ENCODE assay signal across 6 cellular contexts in the genomic region with DNA sequence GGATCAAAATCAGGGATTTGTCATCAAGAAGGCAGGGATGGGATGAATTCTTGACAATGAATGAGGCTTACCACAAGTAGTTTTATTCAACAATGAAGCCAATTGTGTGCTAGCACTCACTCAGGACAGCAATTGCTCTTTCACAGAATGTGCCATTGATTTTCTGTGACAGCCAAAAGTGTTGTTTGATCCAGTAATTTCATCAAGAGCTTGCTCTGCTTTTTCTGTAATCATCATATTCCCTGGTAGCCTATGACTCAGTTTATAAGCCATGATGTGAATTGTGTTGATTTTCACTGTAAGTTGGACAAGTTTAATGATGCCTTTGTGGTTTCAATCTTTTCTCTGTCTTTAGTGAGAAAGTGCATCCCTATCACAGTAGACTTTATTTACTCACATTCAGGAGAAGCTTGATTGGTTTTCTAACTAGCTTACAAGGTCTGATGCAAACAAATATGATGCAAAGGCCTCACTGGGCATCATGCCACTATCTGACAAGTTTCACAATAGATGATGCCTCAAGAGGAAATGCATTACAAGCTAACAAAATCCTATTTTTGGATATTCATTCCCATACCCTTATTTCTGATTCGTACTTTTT. TPM values are rescaled to one million over a fixed set of nuclear protein-coding genes. Genes with fewer than 3 reads are reported as not detected.
DNase-seq lines count a peak whose midpoint lies in the region; TF ChIP-seq lines count a peak whose summit lies in the region.

No MANE protein-coding gene starts in this region.

- H2BK12ac ChIP-seq in mesenchymal stem cell (ENCODE audit: low read length in 2 of 2) = peak overlapping the region in 1 of 2 experiments; percentile 78

- H3K14ac ChIP-seq in mesenchymal stem cell (ENCODE audit: low read length in 2 of 2) = no peak overlapping the region

- 83% methylated on average over 1 of the region's 1 CpG for WGBS in mesenchymal stem cell

- H2AK5ac ChIP-seq in mesenchymal stem cell (ENCODE audit: low read length, severe bottlenecking) = no peak overlapping the region

- H3K9ac ChIP-seq in adipocyte (ENCODE audit: low read length) (peak overlapping the region; percentile 5), mesenchymal stem cell (ENCODE audit: low read length) (peak overlapping the region; percentile 65)

- H3K4ac ChIP-seq in mesenchymal stem cell (ENCODE audit: low read depth in 1 of 2, low read length in 2 of 2) = no peak overlapping the region

- no peak overlapping the region for H2BK5ac ChIP-seq in mesenchymal stem cell (ENCODE audit: low read depth, low read length, poor library complexity, severe bottlenecking)

- H4K8ac ChIP-seq in mesenchymal stem cell (ENCODE audit: low read length) = no peak overlapping the region

- H3K4me2 ChIP-seq in mesenchymal stem cell (ENCODE audit: low read length, poor library complexity, severe bottlenecking) = no peak overlapping the region

- no peak overlapping the region for H2AFZ ChIP-seq in mesenchymal stem cell (ENCODE audit: low read depth, low read length)

- H3K27ac ChIP-seq in mesenchymal stem cell (ENCODE audit: low read length, poor library complexity, severe bottlenecking) = no peak overlapping the region

- H3K9me3 ChIP-seq in adipocyte (ENCODE audit: control insufficient read depth, low read length) (no peaks in the 10 kb centered on the region), mesenchymal stem cell (ENCODE audit: control insufficient read depth, low read length) (no peaks in the 10 kb centered on the region)

- H3K36me3 ChIP-seq in adipocyte (ENCODE audit: control insufficient read depth, insufficient read depth, low read length, severe bottlenecking) = no peaks in the 10 kb centered on the region
- H3K36me3 ChIP-seq in mesenchymal stem cell (ENCODE audit: control insufficient read depth in 1 of 2, insufficient read depth in 2 of 2, low read depth in 1 of 2, low read length in 2 of 2) = no peaks in the 10 kb centered on the region

- DNase-seq in EL (peak; percentile 86), adipocyte (ENCODE audit: low read depth) (peak; percentile 96), mesenchymal stem cell (peak; percentile 98), iPS-NIHi7 (ENCODE audit: extremely low spot score) (no peak), DMS114 treated with DMSO at 0.1 percent for 48 hours (lab: John Stamatoyannopoulos, UW; ENCODE audit: unreplicated experiment) (no peak), GM13977 (ENCODE audit: low spot score) (no peak)

- no peaks in the 10 kb centered on the region for H3K27me3 ChIP-seq in adipocyte (replicated peaks; ENCODE audit: control insufficient read depth, insufficient read depth, low read length)
- no peaks in the 10 kb centered on the region for H3K27me3 ChIP-seq in mesenchymal stem cell (ENCODE audit: control insufficient read depth in 1 of 2, insufficient read depth in 1 of 2, low read length in 2 of 2)

- no peak for TF ChIP-seq CTCF in GM13977 (IDR thresholded peaks at IDR 0.05; ENCODE audit: extremely low read depth, insufficient read depth, missing control alignments)

- no peaks in the 10 kb centered on the region for H3K79me1 ChIP-seq in mesenchymal stem cell (replicated peaks; ENCODE audit: low read length, poor library complexity, severe bottlenecking)

- in situ Hi-C loops in GM13977 (cut with MboI; ENCODE audit: low pct_unique_long_range_greater_than_20kb, low sequenced_read_pairs, unreplicated experiment) = no loop called here

- H3K4me1 ChIP-seq in adipocyte (ENCODE audit: control insufficient read depth, insufficient read depth, low read length) (peaks cover 20% of the 10 kb centered on the region), mesenchymal stem cell (ENCODE audit: control insufficient read depth, insufficient read depth, low read depth, low read length) (peaks cover 2% of the 10 kb centered on the region)

- H4K91ac ChIP-seq in mesenchymal stem cell (ENCODE audit: low read length) = no peak overlapping the region

- peak overlapping the region in 1 of 2 experiments; percentile 59 for H3K18ac ChIP-seq in mesenchymal stem cell (ENCODE audit: low read depth in 1 of 2, low read length in 2 of 2)

- H3K23ac ChIP-seq in mesenchymal stem cell (ENCODE audit: low read length in 2 of 2) = no peak overlapping the region

- no peak overlapping the region for H3K4me3 ChIP-seq in adipocyte (ENCODE audit: low read length)
- H3K4me3 ChIP-seq in mesenchymal stem cell (ENCODE audit: insufficient read depth in 1 of 2, low read depth in 1 of 2, low read length in 2 of 2) = peak overlapping the region in 1 of 2 experiments; percentile 39

- no peak overlapping the region for H2BK15ac ChIP-seq in mesenchymal stem cell (ENCODE audit: low read depth, poor library complexity, severe bottlenecking)

- no peak overlapping the region for H2BK120ac ChIP-seq in mesenchymal stem cell (ENCODE audit: low read depth, low read length)

RNA-seq across cellular contexts. Expression of a gene that starts 13.6 kb away (rescaled TPM):
- 16.6 TPM for polyA plus RNA-seq in mesenchymal stem cell (2013, experiment 1 of 2)
- 15.6 TPM for polyA plus RNA-seq in mesenchymal stem cell (2013, experiment 2 of 2)

RNA-seq across cellular contexts. Expression of a gene that starts 25.4 kb away (rescaled TPM):
- 0.08 TPM for polyA plus RNA-seq in mesenchymal stem cell (2013, experiment 1 of 2)
- polyA plus RNA-seq in mesenchymal stem cell (2013, experiment 2 of 2) = 0.03 TPM

RNA-seq across cellular contexts. Expression of a gene that starts 59.6 kb away (rescaled TPM):
- polyA plus RNA-seq in mesenchymal stem cell (2013, experiment 1 of 2) = 3.1 TPM
- 2.8 TPM for polyA plus RNA-seq in mesenchymal stem cell (2013, experiment 2 of 2)

RNA-seq across cellular contexts. Expression of a gene that starts 59.6 kb away (rescaled TPM):
- 26.3 TPM for polyA plus RNA-seq in mesenchymal stem cell (2013, experiment 1 of 2)
- polyA plus RNA-seq in mesenchymal stem cell (2013, experiment 2 of 2) = 24.9 TPM

Comparison
In these comparisons a context has a peak if more than half of its experiments do, and no peak if none do; other contexts are left out.
1. DNase-seq: peak in EL (single experiment), adipocyte (single experiment) and mesenchymal stem cell (single experiment); none in iPS-NIHi7 (single experiment), DMS114 treated with DMSO at 0.1 percent for 48 hours (single experiment) and GM13977 (single experiment).